ENCODE assay signal across 8 cellular contexts in the genomic region with DNA sequence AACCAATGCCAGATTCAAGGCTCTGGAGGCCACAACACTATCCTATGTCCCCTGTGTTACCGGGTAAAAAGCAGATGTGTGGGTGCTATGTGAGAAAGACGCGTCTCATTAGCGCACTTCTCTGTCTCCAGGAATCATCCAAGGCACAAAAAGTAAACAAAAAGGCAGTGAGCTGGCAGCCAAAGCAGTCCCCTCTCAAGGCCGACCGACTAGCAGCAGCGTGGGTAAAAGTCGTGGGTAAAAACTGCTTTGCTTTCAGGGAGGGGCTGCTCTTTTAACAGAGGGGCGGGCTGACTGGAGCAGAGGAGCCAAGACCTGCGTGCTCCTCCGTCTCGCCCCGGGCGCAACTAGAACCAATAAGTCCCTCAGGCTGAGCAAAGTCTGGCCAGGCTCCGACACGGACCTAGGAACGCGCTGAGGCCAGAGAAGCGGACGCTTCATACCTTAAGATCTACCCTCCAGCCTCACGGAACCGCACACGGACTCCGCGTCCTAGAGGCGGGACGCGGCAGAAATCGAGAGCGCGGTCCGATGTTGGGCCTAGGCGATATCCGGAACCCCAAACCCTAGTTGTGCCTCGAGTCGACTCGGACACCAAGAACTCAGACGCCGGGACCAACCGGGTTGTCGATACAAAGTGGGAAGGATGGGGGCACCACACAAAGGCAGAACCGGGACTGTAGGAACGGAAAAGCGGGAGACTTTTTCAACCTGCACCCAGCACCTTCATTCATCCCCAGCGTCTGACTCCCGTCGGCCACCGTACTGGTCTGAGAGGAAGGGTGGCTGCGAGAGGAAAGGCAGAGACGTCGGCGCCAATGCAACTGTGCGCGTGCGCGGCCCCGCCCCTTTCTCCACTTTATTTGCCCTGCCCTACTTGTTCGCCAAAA. TPM values are rescaled to one million over a fixed set of nuclear protein-coding genes. Genes with fewer than 3 reads are reported as not detected.
A peak's percentile ranks its signal among the peaks of the same experiment; 100 is the strongest.
DNase-seq lines count a peak whose midpoint lies in the region; ATAC-seq and TF ChIP-seq lines count a peak whose summit lies in the region.

A gene with protein sequence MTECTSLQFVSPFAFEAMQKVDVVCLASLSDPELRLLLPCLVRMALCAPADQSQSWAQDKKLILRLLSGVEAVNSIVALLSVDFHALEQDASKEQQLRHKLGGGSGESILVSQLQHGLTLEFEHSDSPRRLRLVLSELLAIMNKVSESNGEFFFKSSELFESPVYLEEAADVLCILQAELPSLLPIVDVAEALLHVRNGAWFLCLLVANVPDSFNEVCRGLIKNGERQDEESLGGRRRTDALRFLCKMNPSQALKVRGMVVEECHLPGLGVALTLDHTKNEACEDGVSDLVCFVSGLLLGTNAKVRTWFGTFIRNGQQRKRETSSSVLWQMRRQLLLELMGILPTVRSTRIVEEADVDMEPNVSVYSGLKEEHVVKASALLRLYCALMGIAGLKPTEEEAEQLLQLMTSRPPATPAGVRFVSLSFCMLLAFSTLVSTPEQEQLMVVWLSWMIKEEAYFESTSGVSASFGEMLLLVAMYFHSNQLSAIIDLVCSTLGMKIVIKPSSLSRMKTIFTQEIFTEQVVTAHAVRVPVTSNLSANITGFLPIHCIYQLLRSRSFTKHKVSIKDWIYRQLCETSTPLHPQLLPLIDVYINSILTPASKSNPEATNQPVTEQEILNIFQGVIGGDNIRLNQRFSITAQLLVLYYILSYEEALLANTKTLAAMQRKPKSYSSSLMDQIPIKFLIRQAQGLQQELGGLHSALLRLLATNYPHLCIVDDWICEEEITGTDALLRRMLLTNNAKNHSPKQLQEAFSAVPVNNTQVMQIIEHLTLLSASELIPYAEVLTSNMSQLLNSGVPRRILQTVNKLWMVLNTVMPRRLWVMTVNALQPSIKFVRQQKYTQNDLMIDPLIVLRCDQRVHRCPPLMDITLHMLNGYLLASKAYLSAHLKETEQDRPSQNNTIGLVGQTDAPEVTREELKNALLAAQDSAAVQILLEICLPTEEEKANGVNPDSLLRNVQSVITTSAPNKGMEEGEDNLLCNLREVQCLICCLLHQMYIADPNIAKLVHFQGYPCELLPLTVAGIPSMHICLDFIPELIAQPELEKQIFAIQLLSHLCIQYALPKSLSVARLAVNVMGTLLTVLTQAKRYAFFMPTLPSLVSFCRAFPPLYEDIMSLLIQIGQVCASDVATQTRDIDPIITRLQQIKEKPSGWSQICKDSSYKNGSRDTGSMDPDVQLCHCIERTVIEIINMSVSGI (minus strand): TSS at position 772 of the 890 bp plus-strand sequence. CDS start 1,338 bp downstream, outside the sequence.

- peak within 1 kb of the TSS; percentile 80 to 86 for H3K27ac ChIP-seq in coronary artery

- ATAC-seq in HG03460 (IDR thresholded peaks at IDR 0.05; ENCODE audit: unreplicated experiment), result peak; percentile 68
- peak; percentile 95 for ATAC-seq in left lobe of liver

- no peak for TF ChIP-seq CTCF in coronary artery (IDR thresholded peaks at IDR 0.05)

- peak; percentile 97 for DNase-seq in AG20443 (ENCODE audit: low spot score)
- peak; percentile 84 for DNase-seq in GM19240 (ENCODE audit: insufficient read length, low spot score)
- DNase-seq in NCI-H526 (lab: John Stamatoyannopoulos, UW), result peak; percentile 86 to 94
- peak; percentile 97 for DNase-seq in activated CD4-positive, alpha-beta T cell treated with anti-CD3 and anti-CD28 coated beads for 48 hours
- peak; percentile 97 for DNase-seq in coronary artery (ENCODE audit: low spot score)
- peak; percentile 97 for DNase-seq in left lobe of liver (ENCODE audit: low spot score)
- peak; percentile 97 for DNase-seq in stimulated activated CD4-positive, alpha-beta T cell treated with anti-CD3 and anti-CD28 coated beads, Interleukin-2, amount 100 ng/mL, for 24 hours

- H3K4me3 ChIP-seq in coronary artery, result peak within 1 kb of the TSS; percentile 73

RNA-seq across cellular contexts. Expression of the gene that starts here (rescaled TPM):
- total RNA-seq in left lobe of liver, result 4.6 TPM

Comparison
In these comparisons a context has a peak if more than half of its experiments do, and no peak if none do; other contexts are left out.
1. Peak in every context shown above with its lines: DNase-seq, ATAC-seq, H3K4me3 ChIP-seq and H3K27ac ChIP-seq.